8 cellular contexts compared by ENCODE assay signal in the genomic region with DNA sequence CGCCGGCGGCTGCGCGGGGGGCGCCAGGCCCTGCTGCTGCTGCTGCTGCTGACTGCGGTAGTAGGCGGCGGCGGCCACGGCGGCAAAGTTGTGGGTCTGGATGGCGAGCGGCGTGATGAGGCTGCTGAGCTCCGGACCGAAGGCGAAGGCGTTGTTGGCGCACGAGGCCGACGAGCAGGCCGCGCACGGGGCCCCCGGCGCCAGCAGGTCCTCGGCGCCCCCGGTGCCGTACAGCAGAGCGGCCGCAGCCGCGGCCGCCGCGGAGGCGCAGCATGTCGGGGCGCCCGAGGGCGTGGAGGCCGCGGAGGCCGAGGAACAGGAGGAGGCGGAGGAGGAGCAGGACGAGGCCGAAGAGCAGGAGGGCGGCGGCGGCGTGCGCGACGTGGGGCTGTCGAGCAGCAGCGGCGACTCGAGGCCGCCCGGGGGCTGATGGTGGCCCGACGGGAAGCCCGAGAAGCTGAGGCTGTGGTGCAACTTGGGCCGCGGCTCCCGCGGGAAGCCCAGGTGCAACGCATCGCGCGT.
DNase-seq lines count a peak whose midpoint lies in the region; TF ChIP-seq lines count a peak whose summit lies in the region.

No MANE protein-coding gene starts in this region.

- H3F3A ChIP-seq in OCI-LY1 (ENCODE audit: insufficient read depth, low read length): peaks cover 44% of the 10 kb centered on the region

- peaks cover 26% of the 10 kb centered on the region for H3K79me2 ChIP-seq in OCI-LY1 (ENCODE audit: insufficient read depth, low read length)

- H3K4me2 ChIP-seq in OCI-LY1 (ENCODE audit: low read length): peak overlapping the region; percentile 92

- no peaks in the 10 kb centered on the region for H4K20me1 ChIP-seq in OCI-LY1 (ENCODE audit: insufficient read depth, low read length)

- peak overlapping the region; percentile 84 for H3K9ac ChIP-seq in OCI-LY1 (ENCODE audit: low read length)

- peak overlapping the region; percentile 99 for H3K27ac ChIP-seq in OCI-LY1 (ENCODE audit: low read depth, low read length, poor library complexity, severe bottlenecking)

- no peak overlapping the region for H2AFZ ChIP-seq in OCI-LY1 (ENCODE audit: low read length)

- H3K27me3 ChIP-seq in OCI-LY1 (ENCODE audit: insufficient read depth, low read length): no peaks in the 10 kb centered on the region

- H3K36me3 ChIP-seq in OCI-LY1 (ENCODE audit: insufficient read depth, low read length): peaks cover 46% of the 10 kb centered on the region

- peaks cover 67% of the 10 kb centered on the region for H3K4me1 ChIP-seq in OCI-LY1 (ENCODE audit: insufficient read depth, low read length, severe bottlenecking)

- H3K9me2 ChIP-seq in OCI-LY1 (ENCODE audit: low read depth, low read length): no peaks in the 10 kb centered on the region

- no peak for TF ChIP-seq CTCF in OCI-LY1 (IDR thresholded peaks at IDR 0.05; ENCODE audit: low read length)

- peak; percentile 37 for DNase-seq in CD1c-positive myeloid dendritic cell (ENCODE audit: extremely low spot score)
- peak; percentile 25 for DNase-seq in amniotic epithelial cell (ENCODE audit: low read depth)
- peak; percentile 44 for DNase-seq in iris pigment epithelial cell (ENCODE audit: low read depth)
- peak; percentile 30 for DNase-seq in stimulated activated CD8-positive, alpha-beta memory T cell treated with anti-CD3 and anti-CD28 coated beads, Interleukin-12 subunit alpha, Interleukin-12 subunit beta, amount 100 ng/mL, for 4 hours (ENCODE audit: low read depth)
- DNase-seq in NCI-H2107 treated with DMSO at 0.1 percent for 48 hours (lab: John Stamatoyannopoulos, UW; ENCODE audit: unreplicated experiment): no peak
- no peak for DNase-seq in NCI-H2171 (lab: John Stamatoyannopoulos, UW)
- no peak for DNase-seq in UCSD-AML1 (lab: John Stamatoyannopoulos, UW; ENCODE audit: unreplicated experiment)

- no peaks in the 10 kb centered on the region for H3K9me3 ChIP-seq in OCI-LY1 (ENCODE audit: low read length)

- H3K4me3 ChIP-seq in OCI-LY1 (ENCODE audit: low read depth, low read length, poor library complexity, severe bottlenecking): peak overlapping the region; percentile 71

Comparison
In these comparisons a context has a peak if more than half of its experiments do, and no peak if none do; other contexts are left out.
1. DNase-seq: peak in CD1c-positive myeloid dendritic cell (single experiment), amniotic epithelial cell (single experiment), iris pigment epithelial cell (single experiment) and stimulated activated CD8-positive, alpha-beta memory T cell treated with anti-CD3 and anti-CD28 coated beads, Interleukin-12 subunit alpha, Interleukin-12 subunit beta, amount 100 ng/mL, for 4 hours (single experiment); none in NCI-H2107 treated with DMSO at 0.1 percent for 48 hours (single experiment), NCI-H2171 (single experiment) and UCSD-AML1 (single experiment).